ENCODE assay signal across 8 cellular contexts in genomic region chr6:130517444-130517931, GRCh38.
DNase-seq lines count a peak whose midpoint lies in the region; ATAC-seq, FAIRE-seq and TF ChIP-seq lines count a peak whose summit lies in the region.

No MANE protein-coding gene starts in this region.

- H3K4me1 ChIP-seq in GM12878 (ENCODE audit: control insufficient read depth, insufficient read depth, low read length), result peaks cover 6% of the 10 kb centered on the region
- H3K4me1 ChIP-seq in heart right ventricle, result no peaks in the 10 kb centered on the region
- H3K4me1 ChIP-seq in left lung, result no peaks in the 10 kb centered on the region

- H2AFZ ChIP-seq in GM12878 (ENCODE audit: control insufficient read depth, low read depth, low read length), result no peak overlapping the region

- no peaks in the 10 kb centered on the region for H3K79me2 ChIP-seq in GM12878 (ENCODE audit: control insufficient read depth, insufficient read depth, low read length)

- no peak overlapping the region for H3K27ac ChIP-seq in GM12878 (ENCODE audit: control insufficient read depth, insufficient read depth)
- no peak overlapping the region for H3K27ac ChIP-seq in heart right ventricle
- no peak overlapping the region for H3K27ac ChIP-seq in left lung

- RAD21 ChIA-PET in GM12878 (lab: Charles Lee; ENCODE audit: unreplicated experiment), result interaction anchor here (0.6 to 4.8 kb wide), 16 partner anchors 9 to 193 kb away, joined by 3 to 32 read pairs (median 4); no protein-coding TSS in a partner anchor

- CTCF ChIA-PET in GM12878 (lab: Yijun Ruan, JAX), result interaction anchor here (1.2 to 2.9 kb wide), 4 partner anchors 8 to 181 kb away, joined by 3 to 8 read pairs (median 4); no protein-coding TSS in a partner anchor

- H3K36me3 ChIP-seq in GM12878 (ENCODE audit: control insufficient read depth in 2 of 2, insufficient read depth in 2 of 2, low read length in 1 of 2) (no peaks in the 10 kb centered on the region), heart right ventricle (no peaks in the 10 kb centered on the region), left lung (no peaks in the 10 kb centered on the region)

- TF ChIP-seq POLR2A in GM12878 (IDR thresholded peaks at IDR 0.05; ENCODE audit: low read depth, low read length), result no peak

- WGBS in GM12878 (ENCODE audit: insufficient coverage, insufficient replicate concordance, low lambda C conversion rate, missing lambda C conversion rate), result 2% methylated on average over 3 of the region's 3 CpGs
- WGBS in heart right ventricle, 2 donors, result 84 to 87% methylated on average over 3 of the region's 3 CpGs

- no TSS peak for BruUV-seq in GM12878 (replicated peaks; lab: Mats Ljungman, UMichigan)

- SMC1A ChIA-PET in GM12878 (lab: Charles Lee; ENCODE audit: uncharacterized antibody, unreplicated experiment), result interaction anchor here (0.6 to 8.6 kb wide), 15 partner anchors 9 to 181 kb away, joined by 3 to 69 read pairs (median 6); no protein-coding TSS in a partner anchor

- ATAC-seq in GM18499 (IDR thresholded peaks at IDR 0.05; ENCODE audit: insufficient read depth, unreplicated experiment) (peak; percentile 86), GM21381 (IDR thresholded peaks at IDR 0.05; ENCODE audit: unreplicated experiment) (peak; percentile 72), HG03439 (IDR thresholded peaks at IDR 0.05; ENCODE audit: unreplicated experiment) (peak; percentile 75), GM12878 (peak; percentile 89), heart right ventricle (no peak), left lung (no peak)

- H3K9ac ChIP-seq in GM12878 (ENCODE audit: control insufficient read depth, insufficient read depth, low read length), result no peak overlapping the region

- intact Hi-C loops in GM12878 (cut with micrococcal nuclease; ENCODE audit: unreplicated experiment), result loop anchor here (2.0 to 5.0 kb wide), 5 partner anchors 40 to 180 kb away; partner anchors contain the start of gene TMEM200A
- intact Hi-C loops in heart right ventricle (cut with DNase I), result no loop called here
- intact Hi-C loops in left lung (cut with DNase I), result no loop called here

- H3K4me3 ChIP-seq in GM12878, result no peak overlapping the region
- no peak overlapping the region for H3K4me3 ChIP-seq in heart right ventricle
- H3K4me3 ChIP-seq in left lung, result no peak overlapping the region

- POLR2A ChIA-PET in GM12878 (lab: Charles Lee), result interaction anchor here (0.7 to 1.3 kb wide), 6 partner anchors 9 to 152 kb away, joined by 3 to 6 read pairs (median 4); partner anchors contain the start of gene TMEM200A

- DNase-seq in GM12878 (ENCODE audit: low read depth, low spot score), result peak; percentile 76
- no peak for DNase-seq in anterior cingulate cortex (lab: John Stamatoyannopoulos, UW)
- no peak for DNase-seq in heart right ventricle
- DNase-seq in superior temporal gyrus (ENCODE audit: extremely low spot score), result no peak
- no peak for DNase-seq in left lung

- peak; percentile 98 to 99 for TF ChIP-seq EP300 in GM12878 (IDR thresholded peaks at IDR 0.05; ENCODE audit: borderline replicate concordance in 1 of 2, control insufficient read depth in 1 of 2, low read depth in 2 of 2, low read length in 2 of 2)

- no peak for TF ChIP-seq CTCF in GM12878 (IDR thresholded peaks at IDR 0.05 in 2 of 3, conservative IDR thresholded peaks at IDR 0.05 in 1 of 3; ENCODE audit: control insufficient read depth in 2 of 3, extremely low read depth in 1 of 3, insufficient read depth in 1 of 3, low read depth in 3 of 3, low read length in 3 of 3)
- TF ChIP-seq CTCF in heart right ventricle (IDR thresholded peaks at IDR 0.05), result no peak
- no peak for TF ChIP-seq CTCF in left lung (IDR thresholded peaks at IDR 0.05)

- TF ChIP-seq RAD21 in GM12878 (IDR thresholded peaks at IDR 0.05; ENCODE audit: insufficient read depth, low read depth, low read length), result 0 out of 2 replicates have a peak, but pooled peaks have one; percentile 13

- no peaks in the 10 kb centered on the region for H3K27me3 ChIP-seq in GM12878 (replicated peaks in 1 of 2; ENCODE audit: control insufficient read depth in 2 of 2, insufficient read depth in 2 of 2, low read length in 1 of 2)
- no peaks in the 10 kb centered on the region for H3K27me3 ChIP-seq in heart right ventricle
- no peaks in the 10 kb centered on the region for H3K27me3 ChIP-seq in left lung

- peaks cover 1% of the 10 kb centered on the region; the same call in 1 of the 3 replicates for H3K9me3 ChIP-seq in GM12878 (replicated peaks; ENCODE audit: control insufficient read depth, insufficient read depth, low read length)
- peaks cover 0 to 7% (median 0%) of the 10 kb centered on the region in 11 donors for H3K9me3 ChIP-seq in heart right ventricle
- H3K9me3 ChIP-seq in left lung, result no peaks in the 10 kb centered on the region

- no peaks in the 10 kb centered on the region for H4K20me1 ChIP-seq in GM12878 (ENCODE audit: control insufficient read depth, insufficient read depth)

- in situ Hi-C loops in GM12878 (cut with MboI), result no loop called here

- no peak overlapping the region for H3K4me2 ChIP-seq in GM12878 (ENCODE audit: control insufficient read depth, insufficient read depth)

- peak; percentile 73 for FAIRE-seq in GM12878 (lab: Jason Lieb, UNC)

TF ChIP-seq in GM12878, 131 proteins besides CTCF, POLR2A, EP300 and RAD21 (continues in another document):
- TF ChIP-seq JUNB (IDR thresholded peaks at IDR 0.05) (peak; percentile 78), NR2C1 (IDR thresholded peaks at IDR 0.05) (no peak), TBL1XR1 (IDR thresholded peaks at IDR 0.05; ENCODE audit: low read depth, low read length) (0 out of 2 replicates have a peak, but pooled peaks have one; percentile 30), MYC (IDR thresholded peaks at IDR 0.05; ENCODE audit: insufficient read depth, insufficient read length, insufficient replicate concordance, low read length, severe bottlenecking) (no peak), RAD51 (IDR thresholded peaks at IDR 0.05) (0 out of 2 replicates have a peak, but pooled peaks have one; percentile 10), NBN (IDR thresholded peaks at IDR 0.05) (peak; percentile 76), TAF1 (IDR thresholded peaks at IDR 0.05; ENCODE audit: borderline replicate concordance, low read depth, low read length) (no peak), MEF2A (IDR thresholded peaks at IDR 0.05; ENCODE audit: insufficient read depth, low read depth, low read length) (peak; percentile 84), RUNX3 (IDR thresholded peaks at IDR 0.05; ENCODE audit: low read length) (peak; percentile 81), SP1 (IDR thresholded peaks at IDR 0.05; ENCODE audit: low read depth, low read length) (no peak), EGR1 (IDR thresholded peaks at IDR 0.05; ENCODE audit: borderline replicate concordance in 1 of 2, low read depth in 2 of 2, low read length in 2 of 2) (no peak), ZBED1 (IDR thresholded peaks at IDR 0.05; ENCODE audit: borderline replicate concordance) (peak; percentile 79; the same call in 1 of the 2 replicates), SPI1 (IDR thresholded peaks at IDR 0.05; ENCODE audit: borderline replicate concordance, insufficient read depth, low read depth, low read length) (no peak), MTA3 (IDR thresholded peaks at IDR 0.05; ENCODE audit: borderline replicate concordance, low read length) (no peak), PAX5 (IDR thresholded peaks at IDR 0.05; ENCODE audit: borderline replicate concordance, low read depth, low read length) (peak; percentile 76; the same call in 1 of the 2 replicates), RFX5 (IDR thresholded peaks at IDR 0.05; ENCODE audit: low read depth, low read length) (no peak), KDM1A (IDR thresholded peaks at IDR 0.05; ENCODE audit: borderline replicate concordance) (no peak), NFXL1 (IDR thresholded peaks at IDR 0.05; ENCODE audit: borderline replicate concordance) (no peak), PAX8 (IDR thresholded peaks at IDR 0.05) (no peak), CBX5 (IDR thresholded peaks at IDR 0.05; ENCODE audit: low read depth) (no peak), GABPA (IDR thresholded peaks at IDR 0.05; ENCODE audit: low read depth) (peak; percentile 36; the same call in 1 of the 2 replicates), JUND (IDR thresholded peaks at IDR 0.05; ENCODE audit: low read depth, low read length) (peak; percentile 52; the same call in 1 of the 2 replicates), RB1 (IDR thresholded peaks at IDR 0.05; ENCODE audit: borderline replicate concordance) (0 out of 2 replicates have a peak, but pooled peaks have one; percentile 43), FOS (IDR thresholded peaks at IDR 0.05; ENCODE audit: borderline replicate concordance, extremely low read depth, insufficient read length) (no peak), HCFC1 (IDR thresholded peaks at IDR 0.05; ENCODE audit: low read length) (no peak), RELB (IDR thresholded peaks at IDR 0.05; ENCODE audit: low read depth) (peak; percentile 92), CHD2 (IDR thresholded peaks at IDR 0.05; ENCODE audit: borderline replicate concordance, low read depth, low read length) (peak; percentile 61; the same call in 1 of the 2 replicates), LARP7 (IDR thresholded peaks at IDR 0.05) (no peak), IRF4 (IDR thresholded peaks at IDR 0.05; ENCODE audit: low read depth, low read length) (peak; percentile 67; the same call in 1 of the 2 replicates)

Comparison
In these comparisons a context has a peak if more than half of its experiments do, and no peak if none do; other contexts are left out.
1. ATAC-seq: peak in GM18499 (single experiment), GM21381 (single experiment), HG03439 (single experiment) and GM12878 (single experiment); none in heart right ventricle (0 of 8) and left lung (single experiment).